ENCODE assay signal across 14 cellular contexts in genomic region chr11:6895010-6895409, GRCh38.
DNase-seq lines count a peak whose midpoint lies in the region; ATAC-seq lines count a peak whose summit lies in the region.
"Had no signal": no experiment of that assay in that cellular context is flagged by ENCODE, and none has a peak within 500 bp of the region (broad histone marks: within the 10 kb centered on the region; RNA-seq: fewer than 3 reads in every experiment).

No MANE protein-coding gene starts in this region.

- ATAC-seq in GM18511 (IDR thresholded peaks at IDR 0.05; ENCODE audit: unreplicated experiment) (peak; percentile 98), GM21360 (IDR thresholded peaks at IDR 0.05; ENCODE audit: unreplicated experiment) (peak; percentile 94), HG02938 (IDR thresholded peaks at IDR 0.05; ENCODE audit: unreplicated experiment) (peak; percentile 91), HG03565 (IDR thresholded peaks at IDR 0.05; ENCODE audit: unreplicated experiment) (peak; percentile 91)
- ATAC-seq: sciatic nerve had no signal

- DNase-seq in SHP77 treated with DMSO at 0.1 percent for 48 hours (lab: John Stamatoyannopoulos, UW) (no peak), NCI-H1105 treated with DMSO at 0.1 percent for 48 hours (lab: John Stamatoyannopoulos, UW) (no peak), NCI-H2171 (lab: John Stamatoyannopoulos, UW) (no peak), islet precursor cell (no peak)
- DNase-seq: amniotic stem cell, foreskin fibroblast, KG1, naive B cell, upper lobe of left lung had no signal
